8 cellular contexts compared by ENCODE assay signal in the genomic region with DNA sequence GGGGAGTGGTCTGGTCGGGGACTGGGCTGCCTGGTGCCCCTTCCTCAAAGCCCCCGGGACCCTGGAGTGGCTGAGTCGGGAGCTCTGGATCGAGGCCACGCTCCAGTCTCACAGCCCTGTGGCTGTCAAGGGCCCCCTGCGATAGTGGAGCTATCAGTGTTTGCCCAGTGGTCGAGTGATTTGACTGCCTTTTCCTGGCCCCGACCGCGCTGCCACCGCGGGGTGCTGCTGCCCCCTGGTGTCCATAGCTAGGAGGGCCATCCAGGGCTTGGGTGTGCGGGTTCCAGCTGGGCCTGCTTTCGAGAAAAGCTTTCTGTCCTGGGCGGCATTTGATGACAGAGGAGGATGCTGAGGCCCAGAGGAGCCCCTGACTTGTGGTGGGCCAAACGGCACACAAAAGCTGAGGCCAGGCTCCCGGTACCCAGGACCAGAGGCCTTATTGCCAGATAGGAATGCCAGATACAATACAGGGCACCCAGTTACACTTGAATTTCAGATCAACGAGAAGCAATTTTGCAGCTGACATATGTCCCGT. TPM values are rescaled to one million over a fixed set of nuclear protein-coding genes. Genes with fewer than 3 reads are reported as not detected.
DNase-seq lines count a peak whose midpoint lies in the region; ATAC-seq, FAIRE-seq and TF ChIP-seq lines count a peak whose summit lies in the region.

No MANE protein-coding gene starts in this region.

- in situ Hi-C loops in KBM-7 (cut with MboI; ENCODE audit: low pct_unique_long_range_greater_than_20kb, low sequenced_read_pairs): no loop called here

- peaks cover 0 to 16% (median 3%) of the 10 kb centered on the region in 3 donors for H3K36me3 Mint-ChIP-seq in CD8-positive, alpha-beta memory T cell
- peaks cover 0 to 1% of the 10 kb centered on the region in 2 donors for H3K36me3 Mint-ChIP-seq in activated T-cell treated with anti-CD3 and anti-CD28 coated beads, Interleukin-2, amount 50 U/mL, for 72 hours (ENCODE audit: insufficient read depth in 2 of 2)

- no peak for TF ChIP-seq POLR2A in tibial nerve (IDR thresholded peaks at IDR 0.05)

- H3K36me3 ChIP-seq in CD8-positive, alpha-beta memory T cell (ENCODE audit: insufficient read depth, low read length): peaks cover 15% of the 10 kb centered on the region
- peaks cover 0 to 15% (median under 1%) of the 10 kb centered on the region in 3 donors for H3K36me3 ChIP-seq in tibial nerve

- no peaks in the 10 kb centered on the region for H3K9me3 ChIP-seq in CD8-positive, alpha-beta memory T cell (ENCODE audit: low read length)
- H3K9me3 ChIP-seq in tibial nerve: no peaks in the 10 kb centered on the region

- H3K4me1 Mint-ChIP-seq in CD8-positive, alpha-beta memory T cell: peaks cover 10 to 22% (median 11%) of the 10 kb centered on the region in 3 donors
- H3K4me1 Mint-ChIP-seq in activated T-cell treated with anti-CD3 and anti-CD28 coated beads, Interleukin-2, amount 50 U/mL, for 72 hours (ENCODE audit: low read depth): peaks cover 11% of the 10 kb centered on the region

- no peaks in the 10 kb centered on the region for H3K9me3 Mint-ChIP-seq in CD8-positive, alpha-beta memory T cell
- H3K9me3 Mint-ChIP-seq in activated T-cell treated with anti-CD3 and anti-CD28 coated beads, Interleukin-2, amount 50 U/mL, for 72 hours: no peaks in the 10 kb centered on the region

- POLR2A ChIA-PET in CD8-positive, alpha-beta memory T cell (lab: Charles Lee): interaction anchor here (1.1 to 1.5 kb wide), 3 partner anchors 13 to 360 kb away, joined by 3 to 13 read pairs (median 4); partner anchors contain the start of gene ODC1

- peaks cover 7% of the 10 kb centered on the region for H3K4me1 ChIP-seq in CD8-positive, alpha-beta memory T cell (ENCODE audit: insufficient read depth, low read length)
- peaks cover 0 to 20% (median 7%) of the 10 kb centered on the region in 4 donors for H3K4me1 ChIP-seq in tibial nerve

- peak; percentile 93 for TF ChIP-seq CTCF in GM20000 (IDR thresholded peaks at IDR 0.05; ENCODE audit: extremely low read depth, missing control alignments)
- peak; percentile 86 for TF ChIP-seq CTCF in fibroblast of pulmonary artery (IDR thresholded peaks at IDR 0.05; ENCODE audit: low read length, missing control alignments)
- peak in 2 of 3 donors; percentile 50 to 98 for TF ChIP-seq CTCF in omental fat pad (IDR thresholded peaks at IDR 0.05)
- TF ChIP-seq CTCF in tibial nerve (IDR thresholded peaks at IDR 0.05): peak; percentile 95 to 96 (median 96)

- H3K27me3 Mint-ChIP-seq in CD8-positive, alpha-beta memory T cell: peaks cover 0 to 15% of the 10 kb centered on the region in 2 donors
- peaks cover 8% of the 10 kb centered on the region for H3K27me3 Mint-ChIP-seq in activated T-cell treated with anti-CD3 and anti-CD28 coated beads, Interleukin-2, amount 50 U/mL, for 72 hours (ENCODE audit: low read depth)

- H3K27ac Mint-ChIP-seq in CD8-positive, alpha-beta memory T cell: peak overlapping the region in 2 of 8 donors; percentile 61 to 70
- no peak overlapping the region for H3K27ac Mint-ChIP-seq in activated T-cell treated with anti-CD3 and anti-CD28 coated beads, Interleukin-2, amount 50 U/mL, for 72 hours

- no peak for TF ChIP-seq EP300 in tibial nerve (IDR thresholded peaks at IDR 0.05)

- H3K4me3 Mint-ChIP-seq in CD8-positive, alpha-beta memory T cell: peak overlapping the region in 4 of 7 donors; percentile 20 to 55 (median 44)
- H3K4me3 Mint-ChIP-seq in activated T-cell treated with anti-CD3 and anti-CD28 coated beads, Interleukin-2, amount 50 U/mL, for 72 hours: no peak overlapping the region

- peak; percentile 62 to 76 for ATAC-seq in activated T-cell treated with anti-CD3 and anti-CD28 coated beads, Interleukin-2, amount 50 U/mL, for 72 hours (replicated peaks in 1 of 2)
- ATAC-seq in omental fat pad (ENCODE audit: low FRiP score): peak; percentile 63

- no peak overlapping the region for H3K27ac ChIP-seq in CD8-positive, alpha-beta memory T cell (ENCODE audit: low read depth, low read length)
- H3K27ac ChIP-seq in tibial nerve: no peak overlapping the region

- 20 to 22% methylated on average over 13 to 14 of the region's 19 CpGs for WGBS in tibial nerve, 2 donors

- H3K27me3 ChIP-seq in CD8-positive, alpha-beta memory T cell (ENCODE audit: insufficient read depth, low read length, poor library complexity, severe bottlenecking): no peaks in the 10 kb centered on the region
- no peaks in the 10 kb centered on the region for H3K27me3 ChIP-seq in tibial nerve

- peak; percentile 54 to 76 (median 67) for DNase-seq in CD8-positive, alpha-beta memory T cell
- peak; percentile 91 for DNase-seq in GM20000 (ENCODE audit: low spot score)
- DNase-seq in KBM-7: peak; percentile 89
- DNase-seq in RCC 7860 (ENCODE audit: low spot score): peak; percentile 59
- DNase-seq in activated T-cell treated with anti-CD3 and anti-CD28 coated beads, Interleukin-2, amount 50 U/mL, for 72 hours: peak; percentile 77 to 87
- DNase-seq in fibroblast of pulmonary artery (ENCODE audit: low read depth): peak; percentile 71
- DNase-seq in omental fat pad (ENCODE audit: low spot score): peak; percentile 66
- peak; percentile 50 to 68 for DNase-seq in tibial nerve (ENCODE audit: low spot score in 2 of 2)

- FAIRE-seq in RCC 7860 (lab: Jason Lieb, UNC): no peak

- CTCF ChIA-PET in CD8-positive, alpha-beta memory T cell (lab: Charles Lee): interaction anchor here (0.6 to 5.7 kb wide), 52 partner anchors 9 to 634 kb away, joined by 3 to 106 read pairs (median 5); partner anchors contain the start of genes CYS1, HPCAL1, ODC1 and RRM2

- H3K4me3 ChIP-seq in CD8-positive, alpha-beta memory T cell (ENCODE audit: low read length): no peak overlapping the region
- H3K4me3 ChIP-seq in fibroblast of pulmonary artery (replicated peaks; ENCODE audit: low read depth, low read length) (no peak overlapping the region), tibial nerve (no peak overlapping the region)

RNA-seq across cellular contexts. Expression of gene ODC1, which starts 13.2 kb away (rescaled TPM):
- 100 to 1,000 TPM; 565 to 566 TPM for total RNA-seq in CD8-positive, alpha-beta memory T cell
- 57.1 TPM for polyA plus RNA-seq in CD8-positive, alpha-beta memory T cell
- 10 to 100 TPM; 72.0 to 73.5 TPM for total RNA-seq in activated T-cell treated with anti-CD3 and anti-CD28 coated beads, Interleukin-2, amount 50 U/mL, for 72 hours
- 100 to 1,000 TPM in 2 of 4 donors, 10 to 100 TPM in 2; 46.8 to 264 (median 114) TPM for total RNA-seq in omental fat pad
- total RNA-seq in tibial nerve: 100 to 1,000 TPM in 2 of 4 donors, 10 to 100 TPM in 2; 70.1 to 158 (median 94.8) TPM

Comparison
In these comparisons a context has a peak if more than half of its experiments do, and no peak if none do; other contexts are left out.
1. H3K4me3 Mint-ChIP-seq: peak in CD8-positive, alpha-beta memory T cell (4 of 7); none in activated T-cell treated with anti-CD3 and anti-CD28 coated beads, Interleukin-2, amount 50 U/mL, for 72 hours (0 of 2).
2. Peak in every context shown above with its lines, with median percentiles within 50 percentile points of each other: DNase-seq and CTCF ChIP-seq.